Comparison of ENCODE assay signal across 9 cellular contexts in the genomic region with DNA sequence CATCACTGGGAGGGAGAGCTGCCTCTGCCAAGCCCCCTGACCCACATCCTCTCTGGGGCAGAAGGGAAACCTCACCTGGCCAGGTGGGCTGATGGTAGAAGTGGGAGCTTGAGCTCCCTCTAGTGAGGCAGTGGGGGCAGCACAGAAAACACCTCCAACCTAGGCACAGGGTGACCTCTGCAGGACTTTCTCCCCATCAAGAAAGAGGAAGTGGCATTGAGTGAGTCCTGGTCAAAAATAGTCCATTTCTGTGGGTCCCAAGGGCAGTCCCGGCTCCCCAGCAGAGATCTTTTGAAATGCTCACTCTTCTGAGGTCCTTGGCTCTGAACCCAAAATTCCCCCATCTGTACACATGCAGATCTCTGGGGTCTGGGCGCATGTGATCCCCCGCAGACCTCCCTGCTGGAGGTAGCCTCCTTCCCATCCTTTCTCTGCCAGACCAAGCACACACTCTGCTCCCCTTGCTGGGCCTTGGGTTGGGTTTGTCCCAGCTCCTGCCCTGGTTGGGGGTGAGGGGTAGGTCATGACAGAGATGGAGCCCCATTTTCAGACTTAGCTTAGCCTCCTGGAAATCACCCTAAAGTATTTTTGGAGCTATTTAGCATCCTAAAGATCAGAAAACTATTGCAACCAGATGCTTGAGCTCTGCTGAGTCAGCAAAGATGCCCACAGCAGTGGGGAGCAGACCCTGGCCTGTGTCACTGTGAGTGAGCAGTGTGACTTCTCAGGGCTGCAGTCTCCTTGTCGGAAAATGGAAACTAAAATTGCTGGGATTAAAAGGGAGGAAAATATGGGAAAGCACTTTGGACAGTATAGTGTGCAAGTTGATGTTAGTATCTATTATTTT. TPM values are rescaled to one million over a fixed set of nuclear protein-coding genes. Genes with fewer than 3 reads are reported as not detected.
DNase-seq lines count a peak whose midpoint lies in the region; ATAC-seq, FAIRE-seq and TF ChIP-seq lines count a peak whose summit lies in the region.
"Had no signal": no experiment of that assay in that cellular context is flagged by ENCODE, and none has a peak within 500 bp of the region (broad histone marks: within the 10 kb centered on the region; RNA-seq: fewer than 3 reads in every experiment).

No MANE protein-coding gene starts in this region.

- H3K9me3 Mint-ChIP-seq in activated T-cell treated with anti-CD3 and anti-CD28 coated beads, Interleukin-2, amount 50 U/mL, for 24 hours: no peaks in the 10 kb centered on the region

- H3K27me3 ChIP-seq in uterus: no peaks in the 10 kb centered on the region

- peak; percentile 50 for DNase-seq in GM12891 (ENCODE audit: insufficient read length, low spot score)
- peak; percentile 44 for DNase-seq in NCI-H69 (lab: John Stamatoyannopoulos, UW)
- peak; percentile 78 for DNase-seq in activated T-cell treated with anti-CD3 and anti-CD28 coated beads, Interleukin-2, amount 50 U/mL, for 24 hours
- DNase-seq in iPS-NIHi7 (ENCODE audit: extremely low spot score): peak; percentile 86
- peak; percentile 43 for DNase-seq in stimulated activated naive CD4-positive, alpha-beta T cell treated with Interleukin-2 at 50 U/mL for 16 hours (lab: John Stamatoyannopoulos, UW)
- no peak for DNase-seq in kidney glomerular epithelial cell (lab: John Stamatoyannopoulos, UW)
- no peak for DNase-seq in uterus

- H3K4me3 Mint-ChIP-seq in activated T-cell treated with anti-CD3 and anti-CD28 coated beads, Interleukin-2, amount 50 U/mL, for 24 hours: no peak overlapping the region

- peak; percentile 91 for FAIRE-seq in GM12891 (lab: Jason Lieb, UNC)

- peak overlapping the region; percentile 67 for H3K27ac Mint-ChIP-seq in activated T-cell treated with anti-CD3 and anti-CD28 coated beads, Interleukin-2, amount 50 U/mL, for 24 hours

- H3K27ac ChIP-seq in uterus: no peak overlapping the region
- H3K27ac ChIP-seq: KMS-11 had no signal

- H3K4me3 ChIP-seq in uterus: no peak overlapping the region

- H3K27me3 Mint-ChIP-seq in activated T-cell treated with anti-CD3 and anti-CD28 coated beads, Interleukin-2, amount 50 U/mL, for 24 hours: no peaks in the 10 kb centered on the region

- TF ChIP-seq CTCF in uterus (IDR thresholded peaks at IDR 0.05): peak in 2 of 4 experiments; percentile 37

- intact Hi-C loops in uterus (cut with DNase I; ENCODE audit: low total_unique reads): no loop called here

- no peaks in the 10 kb centered on the region for H3K9me3 ChIP-seq in uterus

- TF ChIP-seq POLR2A in GM12891 (IDR thresholded peaks at IDR 0.05; ENCODE audit: low read depth, low read length) (no peak), uterus (IDR thresholded peaks at IDR 0.05) (no peak)

- ATAC-seq in HG02571 (IDR thresholded peaks at IDR 0.05; ENCODE audit: unreplicated experiment): peak; percentile 74

- no peaks in the 10 kb centered on the region for H3K4me1 ChIP-seq in uterus

- H3K36me3 Mint-ChIP-seq in activated T-cell treated with anti-CD3 and anti-CD28 coated beads, Interleukin-2, amount 50 U/mL, for 24 hours (ENCODE audit: low read depth): no peaks in the 10 kb centered on the region

- no peaks in the 10 kb centered on the region for H3K36me3 ChIP-seq in uterus

- H3K4me1 Mint-ChIP-seq in activated T-cell treated with anti-CD3 and anti-CD28 coated beads, Interleukin-2, amount 50 U/mL, for 24 hours (ENCODE audit: low read depth): peaks cover 36% of the 10 kb centered on the region

TF ChIP-seq in GM12891, 5 proteins besides CTCF, POLR2A, EP300 and RAD21:
- peak; percentile 99 for TF ChIP-seq SPI1 (IDR thresholded peaks at IDR 0.05; ENCODE audit: low read depth, low read length)
- TF ChIP-seq TAF1 (IDR thresholded peaks at IDR 0.05; ENCODE audit: low read depth, low read length): no peak
- peak; percentile 57; the same call in 1 of the 2 replicates for TF ChIP-seq POU2F2 (IDR thresholded peaks at IDR 0.05; ENCODE audit: low read depth, low read length)

RNA-seq across cellular contexts. Expression of gene LCP2, which starts 41.6 kb away (rescaled TPM):
- 31.4 TPM for polyA plus RNA-seq in GM12891 (2012; ENCODE audit: low read depth, missing spikeins)
- 10 to 100 TPM in 3 of 4 donors, 1 to 10 TPM in 1; 1.3 to 19.1 (median 11.2) TPM for total RNA-seq in uterus

RNA-seq across cellular contexts. Expression of gene KCNMB1, which starts 50.0 kb away (rescaled TPM):
- polyA plus RNA-seq in GM12891 (2012; ENCODE audit: low read depth, missing spikeins): 3.2 TPM
- total RNA-seq in uterus: 10 to 100 TPM in 1 of 4 donors, 1 to 10 TPM in 3; 5.7 to 42.6 (median 8.7) TPM

Comparison
In these comparisons a context has a peak if more than half of its experiments do, and no peak if none do; other contexts are left out.
1. DNase-seq: peak in GM12891 (single experiment), NCI-H69 (single experiment), activated T-cell treated with anti-CD3 and anti-CD28 coated beads, Interleukin-2, amount 50 U/mL, for 24 hours (single experiment), iPS-NIHi7 (single experiment) and stimulated activated naive CD4-positive, alpha-beta T cell treated with Interleukin-2 at 50 U/mL for 16 hours (single experiment); none in kidney glomerular epithelial cell (single experiment) and uterus (0 of 2).